Comparison of ENCODE assay signal across 21 cellular contexts in genomic region chr2:134558208-134558890, GRCh38.
DNase-seq lines count a peak whose midpoint lies in the region.
"Had no signal": no experiment of that assay in that cellular context is flagged by ENCODE, and none has a peak within 500 bp of the region (broad histone marks: within the 10 kb centered on the region; RNA-seq: fewer than 3 reads in every experiment).

No MANE protein-coding gene starts in this region.

- peak; percentile 83 for DNase-seq in DMS153 (lab: John Stamatoyannopoulos, UW)
- DNase-seq in NCI-H1092 (lab: John Stamatoyannopoulos, UW), result peak; percentile 61
- peak; percentile 84 for DNase-seq in NCI-H345 (lab: John Stamatoyannopoulos, UW)
- peak; percentile 75 for DNase-seq in cerebellar cortex (ENCODE audit: low spot score)
- no peak for DNase-seq in AG20443 (ENCODE audit: low spot score)
- DNase-seq in HUDEP-2 (lab: John Stamatoyannopoulos, UW; ENCODE audit: unreplicated experiment in 76 of 76), result no peak
- DNase-seq in activated effector memory CD4-positive, alpha-beta T cell treated with anti-CD3 and anti-CD28 coated beads, Interleukin-2, amount 50 U/mL, for 16 hours, result no peak
- DNase-seq: activated CD4-positive, alpha-beta T cell treated with anti-CD3 and anti-CD28 coated beads, Interleukin-2, amount 10 ng/mL, durations not matched to agents 24 days and 14 days; activated T-cell treated with anti-CD3 and anti-CD28 coated beads, Interleukin-2, amount 50 U/mL, for 24 hours; Calu3; gastrocnemius medialis; hippocampal formation; IMR-90; left colon; right lobe of liver; Right ventricle myocardium superior; stimulated activated CD4-positive, alpha-beta T cell treated with anti-CD3 and anti-CD28 coated beads, Interleukin-12 subunit alpha, Interleukin-12 subunit beta, amount 100 ng/mL, for 4 hours; stimulated activated CD4-positive, alpha-beta T cell treated with anti-CD3 and anti-CD28 coated beads, Interleukin-4, amount 100 ng/mL, for 1 hour; T-helper 9 cell; trophoblast cell; WERI-Rb-1 had no signal

Comparison
In these comparisons a context has a peak if more than half of its experiments do, and no peak if none do; other contexts are left out.
1. DNase-seq: peak in DMS153 (single experiment), NCI-H1092 (single experiment), NCI-H345 (single experiment) and cerebellar cortex (single experiment); none in AG20443 (single experiment), HUDEP-2 (0 of 76) and activated effector memory CD4-positive, alpha-beta T cell treated with anti-CD3 and anti-CD28 coated beads, Interleukin-2, amount 50 U/mL, for 16 hours (single experiment).